In the genomic region with DNA sequence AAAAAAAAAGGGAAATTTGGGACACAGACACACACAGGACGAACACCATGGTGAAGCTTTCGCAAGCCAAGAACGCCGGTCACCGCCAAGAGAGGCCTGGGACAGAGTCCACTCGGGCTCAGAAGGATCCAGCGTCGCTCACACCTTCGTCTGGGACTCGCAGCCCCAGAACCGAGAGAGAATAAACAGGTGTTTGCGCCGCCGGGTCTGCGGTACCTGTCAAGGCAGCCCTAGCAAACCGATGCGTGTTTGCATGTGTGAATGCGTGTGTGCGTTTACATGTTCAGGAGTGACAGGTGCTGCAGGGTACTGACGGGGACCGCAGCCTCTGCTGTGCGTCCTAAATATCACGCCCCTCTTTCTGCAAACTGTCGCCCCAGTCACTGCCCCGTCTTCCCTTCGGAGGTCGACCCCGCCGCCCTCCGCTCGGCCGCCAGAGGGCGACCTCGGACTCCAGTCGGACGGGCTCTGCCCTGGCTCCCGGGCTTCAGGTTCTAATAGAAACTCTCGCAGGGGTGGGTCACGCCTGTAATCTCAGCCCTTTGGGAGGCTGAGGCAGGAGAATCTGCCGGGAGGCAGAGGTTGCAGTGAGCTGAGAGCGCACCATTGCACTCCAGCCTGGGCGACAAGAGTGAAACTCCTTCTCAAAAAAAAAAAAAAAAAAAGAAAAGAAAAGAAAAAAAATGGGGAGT, we compare ENCODE assay signal across 8 cellular contexts.
DNase-seq lines count a peak whose midpoint lies in the region; ATAC-seq and TF ChIP-seq lines count a peak whose summit lies in the region.

No MANE protein-coding gene starts in this region.

- ATAC-seq in GM19043 (IDR thresholded peaks at IDR 0.05; ENCODE audit: low read depth, unreplicated experiment), result peak; percentile 47
- ATAC-seq in GM19351 (IDR thresholded peaks at IDR 0.05; ENCODE audit: unreplicated experiment), result no peak

- peaks cover 6% of the 10 kb centered on the region for H3K9me3 Mint-ChIP-seq in T-helper 2 cell treated with Interferon-gamma antibody and Interleukin-4, amounts not matched to agents 5 μg/mL and 100 μg/mL, for 36 hours

- POLR2A ChIA-PET in AG04449 (lab: Yijun Ruan, JAX), result no interaction called here

- CTCF ChIA-PET in AG04449 (lab: Yijun Ruan, JAX), result interaction anchor here (0.6 to 4.0 kb wide), 33 partner anchors 8 to 387 kb away, joined by 3 to 38 read pairs (median 4); no protein-coding TSS in a partner anchor

- H3K27me3 Mint-ChIP-seq in T-helper 2 cell treated with Interferon-gamma antibody and Interleukin-4, amounts not matched to agents 5 μg/mL and 100 μg/mL, for 36 hours (ENCODE audit: low read depth), result no peaks in the 10 kb centered on the region

- H3K4me3 Mint-ChIP-seq in T-helper 2 cell treated with Interferon-gamma antibody and Interleukin-4, amounts not matched to agents 5 μg/mL and 100 μg/mL, for 36 hours, result peak overlapping the region; percentile 79

- TF ChIP-seq CTCF in AG04449 (IDR thresholded peaks at IDR 0.05; ENCODE audit: insufficient read depth, low read length, missing control alignments) (peak; percentile 96), NB4 (IDR thresholded peaks at IDR 0.05; ENCODE audit: low read depth, low read length) (peak; percentile 54)

- H3K4me3 ChIP-seq in AG04449 (ENCODE audit: low read depth, low read length) (peak overlapping the region; percentile 49), NB4 (ENCODE audit: low read depth, low read length) (no peak overlapping the region), skeletal muscle cell (ENCODE audit: low read depth, low read length) (peak overlapping the region; percentile 40)

- peaks cover 12% of the 10 kb centered on the region for H3K4me1 Mint-ChIP-seq in T-helper 2 cell treated with Interferon-gamma antibody and Interleukin-4, amounts not matched to agents 5 μg/mL and 100 μg/mL, for 36 hours (ENCODE audit: low read depth)

- H3K27ac Mint-ChIP-seq in T-helper 2 cell treated with Interferon-gamma antibody and Interleukin-4, amounts not matched to agents 5 μg/mL and 100 μg/mL, for 36 hours, result no peak overlapping the region

- no peak for DNase-seq in AG04449 (ENCODE audit: low read depth, low spot score)
- DNase-seq in NB4 (ENCODE audit: low read depth), result peak; percentile 75
- DNase-seq in T-helper 2 cell treated with Interferon-gamma antibody and Interleukin-4, amounts not matched to agents 5 μg/mL and 100 μg/mL, for 36 hours (ENCODE audit: low spot score), result peak; percentile 73
- peak in 52 of 58 donors; percentile 7 to 81 (median 42) for DNase-seq in anterior cingulate cortex (lab: John Stamatoyannopoulos, UW)
- peak in 45 of 51 donors; percentile 8 to 85 (median 52) for DNase-seq in hypothalamus (lab: John Stamatoyannopoulos, UW)
- no peak for DNase-seq in skeletal muscle cell (ENCODE audit: low read depth)

- peaks cover 10% of the 10 kb centered on the region for H3K36me3 Mint-ChIP-seq in T-helper 2 cell treated with Interferon-gamma antibody and Interleukin-4, amounts not matched to agents 5 μg/mL and 100 μg/mL, for 36 hours (ENCODE audit: low read depth)

- no peak for TF ChIP-seq POLR2A in NB4 (IDR thresholded peaks at IDR 0.05; ENCODE audit: extremely low read depth, insufficient read length)

Comparison
In these comparisons a context has a peak if more than half of its experiments do, and no peak if none do; other contexts are left out.
1. DNase-seq: peak in NB4 (single experiment), T-helper 2 cell treated with Interferon-gamma antibody and Interleukin-4, amounts not matched to agents 5 μg/mL and 100 μg/mL, for 36 hours (single experiment), anterior cingulate cortex (52 of 58) and hypothalamus (45 of 51); none in AG04449 (single experiment) and skeletal muscle cell (single experiment).